In genomic region chr3:68428495-68428894, GRCh38 we compare ENCODE assay signal across 2 cellular contexts.
TF ChIP-seq lines count a peak whose summit lies in the region.

No MANE protein-coding gene starts in this region.

TF ChIP-seq in HepG2, 621 proteins besides CTCF, POLR2A, EP300 and RAD21:
- TF ChIP-seq ZFP41 (CRISPR knock-in tag; IDR thresholded peaks at IDR 0.05; ENCODE audit: borderline replicate concordance) = no peak
- peak; percentile 69 for TF ChIP-seq ATF7 (IDR thresholded peaks at IDR 0.05)
- no peak for TF ChIP-seq ATF7 (CRISPR knock-in tag; IDR thresholded peaks at IDR 0.05)
- no peak for TF ChIP-seq ZIK1 (CRISPR knock-in tag; IDR thresholded peaks at IDR 0.05; ENCODE audit: borderline replicate concordance, low read depth)
- no peak for TF ChIP-seq ZMYM2 (CRISPR knock-in tag; IDR thresholded peaks at IDR 0.05)
- TF ChIP-seq ZNF530 (CRISPR knock-in tag; IDR thresholded peaks at IDR 0.05; ENCODE audit: low read depth) = no peak

TF ChIP-seq in IMR-90, 13 proteins besides CTCF, POLR2A, EP300 and RAD21:
- TF ChIP-seq CHD1 (IDR thresholded peaks at IDR 0.05; ENCODE audit: low read depth, low read length) = no peak
- 0 out of 2 replicates have a peak, but pooled peaks have one; percentile 11 for TF ChIP-seq CEBPB (IDR thresholded peaks at IDR 0.05; ENCODE audit: low read depth, low read length)
